Comparison of ENCODE assay signal across 25 cellular contexts in genomic region chr2:185876234-185876633, GRCh38.
"Had no signal": no experiment of that assay in that cellular context is flagged by ENCODE, and none has a peak within 500 bp of the region (broad histone marks: within the 10 kb centered on the region; RNA-seq: fewer than 3 reads in every experiment).

No MANE protein-coding gene starts in this region.

- DNase-seq: activated CD4-positive, alpha-beta memory T cell treated with anti-CD3 and anti-CD28 coated beads, Interleukin-2, amount 10 ng/mL, durations not matched to agents 7 days and 5 days; activated CD4-positive, alpha-beta T cell treated with anti-CD3 and anti-CD28 coated beads for 36 hours; activated CD4-positive, alpha-beta T cell treated with anti-CD3 and anti-CD28 coated beads, Interleukin-2, amount 10 ng/mL, durations not matched to agents 7 days and 5 days; activated CD4-positive, alpha-beta T cell treated with anti-CD3 and anti-CD28 coated beads, Interleukin-2, amount 50 U/mL, for 4 hours; activated CD4-positive, CD25-positive, alpha-beta regulatory T cell; activated CD4-positive, CD25-positive, alpha-beta regulatory T cell treated with anti-CD3 and anti-CD28 coated beads, Interleukin-2, amount 50 U/mL, for 72 hours; activated CD8-positive, alpha-beta memory T cell treated with anti-CD3 and anti-CD28 coated beads, Interleukin-2, amount 50 U/mL, for 48 hours; activated gamma-delta T cell; activated naive CD4-positive, alpha-beta T cell; activated naive CD4-positive, alpha-beta T cell treated with anti-CD3 and anti-CD28 coated beads, Interleukin-2, amount 10 ng/mL, durations not matched to agents 7 days and 5 days; activated naive CD8-positive, alpha-beta T cell treated with anti-CD3 and anti-CD28 coated beads, Interleukin-2, amount 10 ng/mL, durations not matched to agents 7 days and 5 days; activated T-cell treated with anti-CD3 and anti-CD28 coated beads for 4 hours; activated T-cell treated with anti-CD3 and anti-CD28 coated beads, Interleukin-2, amount 50 U/mL, for 24 hours; brain microvascular endothelial cell; dorsolateral prefrontal cortex; effector memory CD4-positive, alpha-beta T cell; endodermal cell; foreskin fibroblast; T-helper 2 cell had no signal

- H3K27me3 ChIP-seq: brain microvascular endothelial cell, dorsolateral prefrontal cortex had no signal

- H3K36me3 Mint-ChIP-seq: activated naive CD4-positive, alpha-beta T cell treated with anti-CD3 and anti-CD28 coated beads, Interleukin-2, amount 10 ng/mL, durations not matched to agents 7 days and 5 days; activated naive CD4-positive, alpha-beta T cell treated with anti-CD3 and anti-CD28 coated beads, Interleukin-2, amount 50 U/mL, for 72 hours; activated naive CD8-positive, alpha-beta T cell treated with anti-CD3 and anti-CD28 coated beads, Interleukin-2, amount 10 ng/mL, durations not matched to agents 7 days and 5 days had no signal

- H3K27me3 Mint-ChIP-seq: activated CD4-positive, alpha-beta memory T cell treated with anti-CD3 and anti-CD28 coated beads, Interleukin-2, amount 10 ng/mL, durations not matched to agents 7 days and 5 days; activated CD4-positive, alpha-beta T cell treated with anti-CD3 and anti-CD28 coated beads for 36 hours; activated CD4-positive, alpha-beta T cell treated with anti-CD3 and anti-CD28 coated beads, Interleukin-2, amount 10 ng/mL, durations not matched to agents 7 days and 5 days; activated naive CD4-positive, alpha-beta T cell treated with anti-CD3 and anti-CD28 coated beads, Interleukin-2, amount 10 ng/mL, durations not matched to agents 7 days and 5 days; activated naive CD8-positive, alpha-beta T cell treated with anti-CD3 and anti-CD28 coated beads, Interleukin-2, amount 10 ng/mL, durations not matched to agents 7 days and 5 days; activated T-cell treated with anti-CD3 and anti-CD28 coated beads, Interleukin-2, amount 50 U/mL, for 24 hours; activated T-helper 17 cell treated with anti-CD3 and anti-CD28 coated beads, Interleukin-2, amount 50 U/mL, for 72 hours; central memory CD8-positive, alpha-beta T cell; dendritic cell treated with granulocyte-macrophage colony-stimulating factor and Interleukin-4, amounts not matched to agents 40 ng/mL and 50 ng/mL, for 4 days had no signal

- H3K27ac ChIP-seq: brain microvascular endothelial cell, coronary artery, dorsolateral prefrontal cortex had no signal

- H3K27ac Mint-ChIP-seq: activated CD4-positive, alpha-beta memory T cell treated with anti-CD3 and anti-CD28 coated beads, Interleukin-2, amount 10 ng/mL, durations not matched to agents 7 days and 5 days; activated CD4-positive, alpha-beta T cell treated with anti-CD3 and anti-CD28 coated beads for 36 hours; activated CD4-positive, alpha-beta T cell treated with anti-CD3 and anti-CD28 coated beads, Interleukin-2, amount 10 ng/mL, durations not matched to agents 7 days and 5 days; activated naive CD4-positive, alpha-beta T cell treated with anti-CD3 and anti-CD28 coated beads, Interleukin-2, amount 10 ng/mL, durations not matched to agents 7 days and 5 days; activated naive CD4-positive, alpha-beta T cell treated with anti-CD3 and anti-CD28 coated beads, Interleukin-2, amount 50 U/mL, for 72 hours; activated naive CD8-positive, alpha-beta T cell treated with anti-CD3 and anti-CD28 coated beads, Interleukin-2, amount 10 ng/mL, durations not matched to agents 7 days and 5 days; activated T-cell treated with anti-CD3 and anti-CD28 coated beads, Interleukin-2, amount 50 U/mL, for 24 hours; activated T-helper 17 cell treated with anti-CD3 and anti-CD28 coated beads, Interleukin-2, amount 50 U/mL, for 72 hours; dendritic cell treated with granulocyte-macrophage colony-stimulating factor and Interleukin-4, amounts not matched to agents 40 ng/mL and 50 ng/mL, for 4 days; endodermal cell had no signal

- H3K4me3 Mint-ChIP-seq: activated CD4-positive, alpha-beta memory T cell treated with anti-CD3 and anti-CD28 coated beads, Interleukin-2, amount 10 ng/mL, durations not matched to agents 7 days and 5 days; activated CD4-positive, alpha-beta T cell treated with anti-CD3 and anti-CD28 coated beads for 36 hours; activated CD4-positive, alpha-beta T cell treated with anti-CD3 and anti-CD28 coated beads, Interleukin-2, amount 10 ng/mL, durations not matched to agents 7 days and 5 days; activated naive CD4-positive, alpha-beta T cell treated with anti-CD3 and anti-CD28 coated beads, Interleukin-2, amount 10 ng/mL, durations not matched to agents 7 days and 5 days; activated naive CD8-positive, alpha-beta T cell treated with anti-CD3 and anti-CD28 coated beads, Interleukin-2, amount 10 ng/mL, durations not matched to agents 7 days and 5 days; activated T-cell treated with anti-CD3 and anti-CD28 coated beads, Interleukin-2, amount 50 U/mL, for 24 hours; activated T-helper 17 cell treated with anti-CD3 and anti-CD28 coated beads, Interleukin-2, amount 50 U/mL, for 72 hours; central memory CD8-positive, alpha-beta T cell; dendritic cell treated with granulocyte-macrophage colony-stimulating factor and Interleukin-4, amounts not matched to agents 40 ng/mL and 50 ng/mL, for 4 days; endodermal cell had no signal

- H3K9me3 Mint-ChIP-seq: activated naive CD4-positive, alpha-beta T cell treated with anti-CD3 and anti-CD28 coated beads, Interleukin-2, amount 10 ng/mL, durations not matched to agents 7 days and 5 days; activated naive CD4-positive, alpha-beta T cell treated with anti-CD3 and anti-CD28 coated beads, Interleukin-2, amount 50 U/mL, for 72 hours; activated naive CD8-positive, alpha-beta T cell treated with anti-CD3 and anti-CD28 coated beads, Interleukin-2, amount 10 ng/mL, durations not matched to agents 7 days and 5 days; activated T-cell treated with anti-CD3 and anti-CD28 coated beads, Interleukin-2, amount 50 U/mL, for 24 hours; activated T-helper 17 cell treated with anti-CD3 and anti-CD28 coated beads, Interleukin-2, amount 50 U/mL, for 72 hours; central memory CD8-positive, alpha-beta T cell; endodermal cell had no signal

- H3K4me1 Mint-ChIP-seq: activated CD4-positive, alpha-beta memory T cell treated with anti-CD3 and anti-CD28 coated beads, Interleukin-2, amount 10 ng/mL, durations not matched to agents 7 days and 5 days; activated CD4-positive, alpha-beta T cell treated with anti-CD3 and anti-CD28 coated beads for 36 hours; activated CD4-positive, alpha-beta T cell treated with anti-CD3 and anti-CD28 coated beads, Interleukin-2, amount 10 ng/mL, durations not matched to agents 7 days and 5 days; activated naive CD4-positive, alpha-beta T cell treated with anti-CD3 and anti-CD28 coated beads, Interleukin-2, amount 10 ng/mL, durations not matched to agents 7 days and 5 days; activated naive CD8-positive, alpha-beta T cell treated with anti-CD3 and anti-CD28 coated beads, Interleukin-2, amount 10 ng/mL, durations not matched to agents 7 days and 5 days; activated T-helper 17 cell treated with anti-CD3 and anti-CD28 coated beads, Interleukin-2, amount 50 U/mL, for 72 hours; central memory CD8-positive, alpha-beta T cell had no signal

- ATAC-seq: activated CD4-positive, alpha-beta T cell treated with anti-CD3 and anti-CD28 coated beads for 36 hours; activated naive CD4-positive, alpha-beta T cell treated with anti-CD3 and anti-CD28 coated beads, Interleukin-2, amount 50 U/mL, for 72 hours; activated T-helper 17 cell treated with anti-CD3 and anti-CD28 coated beads, Interleukin-2, amount 50 U/mL, for 72 hours; esophagus mucosa had no signal
